10 cellular contexts compared by ENCODE assay signal in the genomic region with DNA sequence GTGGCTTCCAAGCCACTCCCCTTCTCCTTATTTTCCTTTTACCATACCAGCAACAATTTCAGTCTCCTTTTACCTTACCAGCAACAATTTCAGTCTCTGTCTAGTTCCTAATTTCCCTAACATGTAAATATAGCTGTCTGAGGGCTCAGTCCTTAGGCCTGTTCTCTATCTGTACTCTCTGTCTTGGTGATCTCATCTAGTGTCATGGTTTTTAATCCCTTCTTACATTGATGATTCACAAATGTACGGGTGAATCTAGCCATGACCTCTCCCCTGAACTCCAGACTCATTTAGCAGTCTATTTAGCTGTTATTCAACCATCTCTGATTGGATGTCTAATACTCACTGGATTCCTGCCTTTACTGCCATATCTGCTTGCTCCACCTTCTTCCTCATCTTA. TPM values are rescaled to one million over a fixed set of nuclear protein-coding genes. Genes with fewer than 3 reads are reported as not detected.
DNase-seq lines count a peak whose midpoint lies in the region; ATAC-seq and TF ChIP-seq lines count a peak whose summit lies in the region.
"Had no signal": no experiment of that assay in that cellular context is flagged by ENCODE, and none has a peak within 500 bp of the region (broad histone marks: within the 10 kb centered on the region; RNA-seq: fewer than 3 reads in every experiment).

No MANE protein-coding gene starts in this region.

- peak overlapping the region in 1 of 4 donors; percentile 35 for H3K27ac ChIP-seq in transverse colon

- H3K4me3 ChIP-seq in transverse colon: no peak overlapping the region

- no peak for TF ChIP-seq EP300 in transverse colon (IDR thresholded peaks at IDR 0.05; ENCODE audit: low read depth)

- no peak for TF ChIP-seq POLR2A in transverse colon (IDR thresholded peaks at IDR 0.05)

- H3K27me3 ChIP-seq in transverse colon: no peaks in the 10 kb centered on the region

- no peaks in the 10 kb centered on the region for H3K36me3 ChIP-seq in transverse colon

- WGBS in transverse colon (ENCODE audit: low coverage in 1 of 2), 2 donors: 33% methylated on average over 1 of the region's 1 CpG

- no peaks in the 10 kb centered on the region for H3K36me3 Mint-ChIP-seq in dendritic cell treated with granulocyte-macrophage colony-stimulating factor and Interleukin-4, amounts not matched to agents 40 ng/mL and 50 ng/mL, for 4 days (ENCODE audit: low read depth)
- H3K36me3 Mint-ChIP-seq: activated naive CD4-positive, alpha-beta T cell treated with anti-CD3 and anti-CD28 coated beads, Interleukin-2, amount 50 U/mL, for 24 hours; CD4-positive, CD25-positive, alpha-beta regulatory T cell had no signal

- no peak overlapping the region for H3K4me3 Mint-ChIP-seq in dendritic cell treated with granulocyte-macrophage colony-stimulating factor and Interleukin-4, amounts not matched to agents 40 ng/mL and 50 ng/mL, for 4 days
- H3K4me3 Mint-ChIP-seq: activated naive CD4-positive, alpha-beta T cell treated with anti-CD3 and anti-CD28 coated beads, Interleukin-2, amount 50 U/mL, for 24 hours; CD4-positive, CD25-positive, alpha-beta regulatory T cell had no signal

- in situ Hi-C loops in transverse colon (cut with MboI; ENCODE audit: low pct_ligation_motif_present in 1 of 4, low pct_unique_long_range_greater_than_20kb in 1 of 4, low sequenced_read_pairs in 3 of 4): no loop called here

- intact Hi-C loops in dendritic cell treated with granulocyte-macrophage colony-stimulating factor and Interleukin-4, amounts not matched to agents 40 ng/mL and 50 ng/mL, for 4 days (cut with micrococcal nuclease): no loop called here
- intact Hi-C loops in transverse colon (cut with DNase I; ENCODE audit: low total_unique reads): no loop called here

- no peaks in the 10 kb centered on the region for H3K9me3 Mint-ChIP-seq in dendritic cell treated with granulocyte-macrophage colony-stimulating factor and Interleukin-4, amounts not matched to agents 40 ng/mL and 50 ng/mL, for 4 days
- H3K9me3 Mint-ChIP-seq: activated naive CD4-positive, alpha-beta T cell treated with anti-CD3 and anti-CD28 coated beads, Interleukin-2, amount 50 U/mL, for 24 hours had no signal

- H3K4me1 ChIP-seq in transverse colon: peaks cover 0 to 22% (median 11%) of the 10 kb centered on the region in 4 donors

- DNase-seq in A172 (ENCODE audit: low spot score) (peak; percentile 74), occipital lobe (lab: John Stamatoyannopoulos, UW) (no peak), NCI-H187 (lab: John Stamatoyannopoulos, UW) (no peak), iPS-NIHi7 (ENCODE audit: extremely low spot score) (no peak), transverse colon (no peak)
- DNase-seq: CD4-positive, CD25-positive, alpha-beta regulatory T cell had no signal

- H3K4me1 Mint-ChIP-seq in dendritic cell treated with granulocyte-macrophage colony-stimulating factor and Interleukin-4, amounts not matched to agents 40 ng/mL and 50 ng/mL, for 4 days (ENCODE audit: low read depth): peaks cover 58% of the 10 kb centered on the region
- H3K4me1 Mint-ChIP-seq: activated naive CD4-positive, alpha-beta T cell treated with anti-CD3 and anti-CD28 coated beads, Interleukin-2, amount 50 U/mL, for 24 hours; CD4-positive, CD25-positive, alpha-beta regulatory T cell had no signal

- ATAC-seq in GM19351 (IDR thresholded peaks at IDR 0.05; ENCODE audit: unreplicated experiment) (peak; percentile 64), HG03175 (IDR thresholded peaks at IDR 0.05; ENCODE audit: unreplicated experiment) (peak; percentile 57)

- no peaks in the 10 kb centered on the region for H3K9me3 ChIP-seq in transverse colon

- TF ChIP-seq CTCF in transverse colon (IDR thresholded peaks at IDR 0.05): no peak

- peaks cover 3% of the 10 kb centered on the region for H3K27me3 Mint-ChIP-seq in dendritic cell treated with granulocyte-macrophage colony-stimulating factor and Interleukin-4, amounts not matched to agents 40 ng/mL and 50 ng/mL, for 4 days
- H3K27me3 Mint-ChIP-seq: CD4-positive, CD25-positive, alpha-beta regulatory T cell had no signal

- H3K27ac Mint-ChIP-seq in dendritic cell treated with granulocyte-macrophage colony-stimulating factor and Interleukin-4, amounts not matched to agents 40 ng/mL and 50 ng/mL, for 4 days: peak overlapping the region; percentile 8
- H3K27ac Mint-ChIP-seq: activated naive CD4-positive, alpha-beta T cell treated with anti-CD3 and anti-CD28 coated beads, Interleukin-2, amount 50 U/mL, for 24 hours had no signal

RNA-seq across cellular contexts. Expression of a gene that starts 7.2 kb away (rescaled TPM):
- 7.8 and 8.2 TPM in 2 replicates for total RNA-seq in A172 (2014; rRNA removed; shearing (Covaris generic))
- total RNA-seq in occipital lobe (0.31 TPM), transverse colon (10 to 100 TPM in 1 of 4 donors, 1 to 10 TPM in 2, under 1 TPM in 1; 0.75 to 14.0 (median 5.2) TPM)
